Comparison of ENCODE assay signal across 13 cellular contexts in the genomic region with DNA sequence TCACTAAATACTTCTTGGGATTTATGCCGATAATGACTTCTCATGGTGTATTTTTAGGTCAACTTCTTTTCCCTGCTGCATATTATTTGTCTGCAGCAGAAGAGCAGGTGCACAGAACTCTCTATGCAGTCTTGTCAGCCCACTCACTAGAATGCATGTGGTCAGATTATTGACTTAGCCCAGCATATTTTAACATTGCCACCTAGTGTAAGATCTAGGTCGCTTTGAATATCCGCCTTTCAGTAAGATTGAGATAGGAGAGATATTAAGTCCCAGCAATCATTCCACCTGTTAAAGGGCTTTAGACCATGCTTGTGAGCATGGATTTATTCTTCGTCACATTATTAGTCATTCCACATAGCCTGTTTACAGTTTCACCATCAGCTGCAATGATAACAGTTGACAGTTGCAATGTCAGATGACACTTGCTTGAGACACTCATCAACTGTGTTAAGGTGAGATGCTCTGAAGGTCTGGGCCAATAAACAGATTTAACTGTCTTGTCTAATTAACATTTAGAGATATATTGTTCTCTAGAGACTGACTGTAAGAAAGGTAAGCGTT.
DNase-seq lines count a peak whose midpoint lies in the region; ATAC-seq, FAIRE-seq and TF ChIP-seq lines count a peak whose summit lies in the region.
"Had no signal": no experiment of that assay in that cellular context is flagged by ENCODE, and none has a peak within 500 bp of the region (broad histone marks: within the 10 kb centered on the region; RNA-seq: fewer than 3 reads in every experiment).

No MANE protein-coding gene starts in this region.

- no peaks in the 10 kb centered on the region for H3K4me1 ChIP-seq in upper lobe of right lung
- H3K4me1 ChIP-seq in Karpas-422 (ENCODE audit: low read length): no peaks in the 10 kb centered on the region
- no peaks in the 10 kb centered on the region for H3K4me1 ChIP-seq in gastroesophageal sphincter
- H3K4me1 ChIP-seq: BLaER1, uterus had no signal

- no peak overlapping the region for H3K4me2 ChIP-seq in Karpas-422 (ENCODE audit: low read depth, low read length, poor library complexity, severe bottlenecking)
- H3K4me2 ChIP-seq: BLaER1 had no signal

- H3K9me3 ChIP-seq in upper lobe of right lung (no peaks in the 10 kb centered on the region), Karpas-422 (ENCODE audit: low read length) (no peaks in the 10 kb centered on the region), gastroesophageal sphincter (no peaks in the 10 kb centered on the region)
- H3K9me3 ChIP-seq: BLaER1, mucosa of descending colon, uterus had no signal

- no peak overlapping the region for H3K9ac ChIP-seq in Karpas-422 (ENCODE audit: low read length)
- H3K9ac ChIP-seq: BLaER1 had no signal

- H3K27ac ChIP-seq in upper lobe of right lung: no peak overlapping the region
- H3K27ac ChIP-seq in Karpas-422 (ENCODE audit: low read length): no peak overlapping the region
- H3K27ac ChIP-seq in gastroesophageal sphincter: no peak overlapping the region
- H3K27ac ChIP-seq: BLaER1, epithelial cell of prostate, uterus had no signal

- H3K27me3 ChIP-seq in upper lobe of right lung (no peaks in the 10 kb centered on the region), Karpas-422 (ENCODE audit: low read length) (no peaks in the 10 kb centered on the region), gastroesophageal sphincter (no peaks in the 10 kb centered on the region)
- H3K27me3 ChIP-seq: BLaER1, uterus had no signal

- H4K20me1 ChIP-seq in Karpas-422 (ENCODE audit: insufficient read depth, low read depth, low read length): no peaks in the 10 kb centered on the region
- H4K20me1 ChIP-seq: BLaER1 had no signal

- H3K9me2 ChIP-seq in Karpas-422 (replicated peaks; ENCODE audit: insufficient read depth, low read length): no peaks in the 10 kb centered on the region

- 84 to 88% methylated on average over 5 of the region's 5 CpGs for WGBS in gastroesophageal sphincter (ENCODE audit: low coverage in 1 of 2), 2 donors

- H3K79me2 ChIP-seq in Karpas-422 (ENCODE audit: low read length): no peaks in the 10 kb centered on the region

- no peak for TF ChIP-seq POLR2A in GM12892 (IDR thresholded peaks at IDR 0.05; ENCODE audit: low read depth, low read length)
- no peak for TF ChIP-seq POLR2A in gastroesophageal sphincter (IDR thresholded peaks at IDR 0.05)

- ATAC-seq in Right ventricle myocardium inferior: peak; percentile 34
- no peak for ATAC-seq in left cardiac atrium
- peak; percentile 69 for ATAC-seq in upper lobe of right lung
- no peak for ATAC-seq in gastroesophageal sphincter
- ATAC-seq: mucosa of descending colon, T-helper 17 cell had no signal

- H3K36me3 ChIP-seq in upper lobe of right lung (no peaks in the 10 kb centered on the region), Karpas-422 (ENCODE audit: insufficient read depth, low read length) (no peaks in the 10 kb centered on the region), gastroesophageal sphincter (no peaks in the 10 kb centered on the region)
- H3K36me3 ChIP-seq: BLaER1, uterus had no signal

- TF ChIP-seq CTCF in fibroblast of the aortic adventitia (IDR thresholded peaks at IDR 0.05; ENCODE audit: insufficient read depth, low read length) (no peak), upper lobe of right lung (IDR thresholded peaks at IDR 0.05) (peak; percentile 33), gastroesophageal sphincter (IDR thresholded peaks at IDR 0.05) (peak in 1 of 4 experiments; percentile 16)

- no peak overlapping the region for H3K4me3 ChIP-seq in fibroblast of the aortic adventitia (ENCODE audit: low read depth, low read length)
- H3K4me3 ChIP-seq in upper lobe of right lung: no peak overlapping the region
- no peak overlapping the region for H3K4me3 ChIP-seq in Karpas-422 (ENCODE audit: low read length)
- no peak overlapping the region for H3K4me3 ChIP-seq in gastroesophageal sphincter
- H3K4me3 ChIP-seq: BLaER1, mucosa of descending colon, uterus had no signal

- no peak overlapping the region for H2AFZ ChIP-seq in Karpas-422 (ENCODE audit: low read length)

- no peak for FAIRE-seq in GM12892 (lab: Jason Lieb, UNC)

- intact Hi-C loops in Right ventricle myocardium inferior (cut with DNase I) (loop anchor here (5.0 kb wide), 1 partner anchor 492 kb away; a partner anchor contains a TSS), left cardiac atrium (cut with DNase I) (loop anchor here in 1 of 2 donors (5.0 kb wide), 1 partner anchor 497 kb away; no protein-coding TSS in a partner anchor), upper lobe of right lung (cut with DNase I) (no loop called here)

- DNase-seq in Right ventricle myocardium inferior (ENCODE audit: missing footprints) (no peak), left cardiac atrium (no peak), OCI-M1 (lab: John Stamatoyannopoulos, UW) (peak; percentile 52), fibroblast of the aortic adventitia (ENCODE audit: low read depth) (peak; percentile 13), upper lobe of right lung (no peak), Karpas-422 (no peak), GM12892 (ENCODE audit: insufficient read length) (no peak)
- DNase-seq: T-helper 17 cell, uterus had no signal

- TF ChIP-seq EP300 in gastroesophageal sphincter (IDR thresholded peaks at IDR 0.05): no peak

Comparison
In these comparisons a context has a peak if more than half of its experiments do, and no peak if none do; other contexts are left out.
1. ATAC-seq: peak in Right ventricle myocardium inferior (single experiment) and upper lobe of right lung (single experiment); none in left cardiac atrium (0 of 2) and gastroesophageal sphincter (single experiment).
2. DNase-seq: peak in OCI-M1 (single experiment) and fibroblast of the aortic adventitia (single experiment); none in Right ventricle myocardium inferior (single experiment), left cardiac atrium (single experiment), upper lobe of right lung (single experiment), Karpas-422 (single experiment) and GM12892 (single experiment).